ENCODE assay signal across 15 cellular contexts in the genomic region with DNA sequence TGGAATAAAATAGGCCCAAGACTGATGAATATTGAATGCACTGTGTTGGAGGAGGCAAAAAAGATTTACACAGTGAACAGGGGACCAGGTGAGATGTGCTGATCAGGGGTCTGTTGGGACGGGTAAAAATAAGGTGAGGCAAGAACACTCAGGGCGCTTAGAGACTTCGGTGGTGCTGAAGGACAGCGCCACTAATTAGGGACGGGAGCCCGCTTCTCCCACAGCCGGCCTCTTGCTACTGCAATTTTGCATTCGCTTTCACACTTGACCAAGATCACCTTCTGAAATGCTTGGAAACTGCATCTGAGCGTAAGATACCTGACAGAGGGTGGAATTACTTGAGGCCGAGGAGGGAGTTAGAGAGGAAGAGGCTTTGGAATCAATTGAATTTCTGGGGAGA. TPM values are rescaled to one million over a fixed set of nuclear protein-coding genes. Genes with fewer than 3 reads are reported as not detected.
DNase-seq lines count a peak whose midpoint lies in the region; ATAC-seq and TF ChIP-seq lines count a peak whose summit lies in the region.
"Had no signal": no experiment of that assay in that cellular context is flagged by ENCODE, and none has a peak within 500 bp of the region (broad histone marks: within the 10 kb centered on the region; RNA-seq: fewer than 3 reads in every experiment).

No MANE protein-coding gene starts in this region.

- H3K9me3 ChIP-seq in hepatocyte (ENCODE audit: low read depth) (no peaks in the 10 kb centered on the region), testis (no peaks in the 10 kb centered on the region)
- no peaks in the 10 kb centered on the region for H3K9me3 ChIP-seq in effector memory CD4-positive, alpha-beta T cell (ENCODE audit: control insufficient read depth, low read length)

- H3K4me2 ChIP-seq in hepatocyte, result no peak overlapping the region

- H3K79me2 ChIP-seq in hepatocyte, result no peaks in the 10 kb centered on the region

- H3K27me3 Mint-ChIP-seq in WTC11 (ENCODE audit: low read depth), result peaks cover 100% of the 10 kb centered on the region

- no peak overlapping the region for H3K27ac ChIP-seq in hepatocyte
- no peak overlapping the region for H3K27ac ChIP-seq in testis
- H3K27ac ChIP-seq in effector memory CD4-positive, alpha-beta T cell (ENCODE audit: insufficient read depth, low read length, poor library complexity, severe bottlenecking), result no peak overlapping the region

- H3K4me1 Mint-ChIP-seq in WTC11, result peaks cover 63% of the 10 kb centered on the region

- no peak for TF ChIP-seq CTCF in WTC11 (IDR thresholded peaks at IDR 0.05)
- no peak for TF ChIP-seq CTCF in hepatocyte (IDR thresholded peaks at IDR 0.05; ENCODE audit: poor library complexity)
- no peak for TF ChIP-seq CTCF in testis (IDR thresholded peaks at IDR 0.05)

- no peak overlapping the region for H2AFZ ChIP-seq in hepatocyte

- ATAC-seq in WTC11, result peak; percentile 49
- no peak for ATAC-seq in HG03469 (IDR thresholded peaks at IDR 0.05; ENCODE audit: unreplicated experiment)
- ATAC-seq: activated CD4-positive, CD25-positive, alpha-beta regulatory T cell treated with anti-CD3 and anti-CD28 coated beads, Interleukin-2, amount 50 U/mL, for 24 hours; esophagus mucosa had no signal

- no peaks in the 10 kb centered on the region for H3K9me3 Mint-ChIP-seq in WTC11

- no peak overlapping the region for H3K4me3 Mint-ChIP-seq in WTC11
- H3K4me3 Mint-ChIP-seq: central memory CD8-positive, alpha-beta T cell had no signal

- DNase-seq in NCI-H82 (lab: John Stamatoyannopoulos, UW), result peak; percentile 9
- no peak for DNase-seq in NCI-H82 treated with DMSO at 0.1 percent for 48 hours (lab: John Stamatoyannopoulos, UW; ENCODE audit: unreplicated experiment)
- DNase-seq in WTC11 (ENCODE audit: low spot score), result peak; percentile 69
- peak; percentile 40 for DNase-seq in hepatocyte (ENCODE audit: low spot score)
- peak; percentile 34 for DNase-seq in testis
- DNase-seq in D341Med (ENCODE audit: low spot score), result no peak
- no peak for DNase-seq in effector memory CD4-positive, alpha-beta T cell
- DNase-seq: activated CD8-positive, alpha-beta memory T cell treated with anti-CD3 and anti-CD28 coated beads, Interleukin-2, amount 50 U/mL, for 4 hours; activated naive CD4-positive, alpha-beta T cell treated with anti-CD3 and anti-CD28 coated beads, Interleukin-2, amount 50 U/mL, for 16 hours; COR-L47 had no signal

- H3K36me3 ChIP-seq in hepatocyte (replicated peaks; ENCODE audit: insufficient read depth, low read depth) (no peaks in the 10 kb centered on the region), testis (ENCODE audit: low read depth, missing control alignments) (no peaks in the 10 kb centered on the region)
- no peaks in the 10 kb centered on the region for H3K36me3 ChIP-seq in effector memory CD4-positive, alpha-beta T cell (ENCODE audit: control insufficient read depth, insufficient read depth, low read length)

- H3K9me2 ChIP-seq in hepatocyte (replicated peaks; ENCODE audit: insufficient read depth), result no peaks in the 10 kb centered on the region

- H4K20me1 ChIP-seq in hepatocyte (ENCODE audit: insufficient read depth, poor library complexity, severe bottlenecking), result no peaks in the 10 kb centered on the region

- H3K27ac Mint-ChIP-seq in WTC11, result no peak overlapping the region

- CTCF ChIA-PET in WTC11 (lab: Charles Lee), result no interaction called here

- H3K27me3 ChIP-seq in hepatocyte (peaks cover 99% of the 10 kb centered on the region), testis (no peaks in the 10 kb centered on the region)
- peaks cover 4% of the 10 kb centered on the region for H3K27me3 ChIP-seq in effector memory CD4-positive, alpha-beta T cell (replicated peaks; ENCODE audit: control insufficient read depth, insufficient read depth, low read length, poor library complexity, severe bottlenecking)

- intact Hi-C loops in testis (cut with DNase I; ENCODE audit: low total_unique reads), result no loop called here

- no peaks in the 10 kb centered on the region for H3K36me3 Mint-ChIP-seq in WTC11

- 1% methylated on average over 10 of the region's 10 CpGs for whole genome bisulfite sequencing in hepatocyte (ENCODE audit: low lambda C conversion rate, missing lambda C conversion rate)
- 4% methylated on average over 10 of the region's 10 CpGs for WGBS in testis, 2 donors

- H3K4me1 ChIP-seq in hepatocyte (ENCODE audit: insufficient read depth) (no peaks in the 10 kb centered on the region), testis (no peaks in the 10 kb centered on the region)
- no peaks in the 10 kb centered on the region for H3K4me1 ChIP-seq in effector memory CD4-positive, alpha-beta T cell (ENCODE audit: control insufficient read depth, insufficient read depth, low read length, poor library complexity, severe bottlenecking)

- POLR2A ChIA-PET in WTC11 (lab: Charles Lee), result no interaction called here

- H3K4me3 ChIP-seq in hepatocyte (no peak overlapping the region), testis (no peak overlapping the region)
- H3K4me3 ChIP-seq in effector memory CD4-positive, alpha-beta T cell (ENCODE audit: insufficient read depth, low read depth, low read length, poor library complexity, severe bottlenecking), result no peak overlapping the region

- TF ChIP-seq POLR2A in testis (IDR thresholded peaks at IDR 0.05), result no peak

TF ChIP-seq in WTC11, 78 proteins besides CTCF, POLR2A, EP300 and RAD21:
- TF ChIP-seq, protein P1, sequence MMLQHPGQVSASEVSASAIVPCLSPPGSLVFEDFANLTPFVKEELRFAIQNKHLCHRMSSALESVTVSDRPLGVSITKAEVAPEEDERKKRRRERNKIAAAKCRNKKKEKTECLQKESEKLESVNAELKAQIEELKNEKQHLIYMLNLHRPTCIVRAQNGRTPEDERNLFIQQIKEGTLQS (CRISPR knock-in tag; conservative IDR thresholded peaks at IDR 0.05), result no peak
- TF ChIP-seq, protein P2, sequence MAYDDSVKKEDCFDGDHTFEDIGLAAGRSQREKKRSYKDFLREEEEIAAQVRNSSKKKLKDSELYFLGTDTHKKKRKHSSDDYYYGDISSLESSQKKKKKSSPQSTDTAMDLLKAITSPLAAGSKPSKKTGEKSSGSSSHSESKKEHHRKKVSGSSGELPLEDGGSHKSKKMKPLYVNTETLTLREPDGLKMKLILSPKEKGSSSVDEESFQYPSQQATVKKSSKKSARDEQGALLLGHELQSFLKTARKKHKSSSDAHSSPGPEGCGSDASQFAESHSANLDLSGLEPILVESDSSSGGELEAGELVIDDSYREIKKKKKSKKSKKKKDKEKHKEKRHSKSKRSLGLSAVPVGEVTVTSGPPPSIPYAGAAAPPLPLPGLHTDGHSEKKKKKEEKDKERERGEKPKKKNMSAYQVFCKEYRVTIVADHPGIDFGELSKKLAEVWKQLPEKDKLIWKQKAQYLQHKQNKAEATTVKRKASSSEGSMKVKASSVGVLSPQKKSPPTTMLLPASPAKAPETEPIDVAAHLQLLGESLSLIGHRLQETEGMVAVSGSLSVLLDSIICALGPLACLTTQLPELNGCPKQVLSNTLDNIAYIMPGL (CRISPR knock-in tag; IDR thresholded peaks at IDR 0.05), result no peak
- TF ChIP-seq ZNF317 (CRISPR knock-in tag; IDR thresholded peaks at IDR 0.05; ENCODE audit: borderline replicate concordance, low read depth) (no peak), PRRX2 (CRISPR knock-in tag; IDR thresholded peaks at IDR 0.05) (no peak), GRHL2 (CRISPR knock-in tag; IDR thresholded peaks at IDR 0.05; ENCODE audit: insufficient replicate concordance, severe bottlenecking) (no peak)
- TF ChIP-seq, protein P3, sequence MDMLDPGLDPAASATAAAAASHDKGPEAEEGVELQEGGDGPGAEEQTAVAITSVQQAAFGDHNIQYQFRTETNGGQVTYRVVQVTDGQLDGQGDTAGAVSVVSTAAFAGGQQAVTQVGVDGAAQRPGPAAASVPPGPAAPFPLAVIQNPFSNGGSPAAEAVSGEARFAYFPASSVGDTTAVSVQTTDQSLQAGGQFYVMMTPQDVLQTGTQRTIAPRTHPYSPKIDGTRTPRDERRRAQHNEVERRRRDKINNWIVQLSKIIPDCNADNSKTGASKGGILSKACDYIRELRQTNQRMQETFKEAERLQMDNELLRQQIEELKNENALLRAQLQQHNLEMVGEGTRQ (CRISPR knock-in tag; IDR thresholded peaks at IDR 0.05), result no peak
- TF ChIP-seq, protein P4, sequence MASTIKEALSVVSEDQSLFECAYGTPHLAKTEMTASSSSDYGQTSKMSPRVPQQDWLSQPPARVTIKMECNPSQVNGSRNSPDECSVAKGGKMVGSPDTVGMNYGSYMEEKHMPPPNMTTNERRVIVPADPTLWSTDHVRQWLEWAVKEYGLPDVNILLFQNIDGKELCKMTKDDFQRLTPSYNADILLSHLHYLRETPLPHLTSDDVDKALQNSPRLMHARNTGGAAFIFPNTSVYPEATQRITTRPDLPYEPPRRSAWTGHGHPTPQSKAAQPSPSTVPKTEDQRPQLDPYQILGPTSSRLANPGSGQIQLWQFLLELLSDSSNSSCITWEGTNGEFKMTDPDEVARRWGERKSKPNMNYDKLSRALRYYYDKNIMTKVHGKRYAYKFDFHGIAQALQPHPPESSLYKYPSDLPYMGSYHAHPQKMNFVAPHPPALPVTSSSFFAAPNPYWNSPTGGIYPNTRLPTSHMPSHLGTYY (CRISPR knock-in tag; IDR thresholded peaks at IDR 0.05), result no peak

RNA-seq across cellular contexts. Expression of a gene that starts 7.3 kb away (rescaled TPM):
- total RNA-seq in WTC11 (2021) (not detected in 3 replicates), hepatocyte (0.23 TPM in 1 of 2 replicates, not detected in the other), testis (not detected)
- polyA plus RNA-seq in hepatocyte (not detected in 2 replicates), testis (ENCODE audit: insufficient read depth, low read depth, low replicate concordance) (not detected)
- total RNA-seq: esophagus mucosa, omental fat pad had no signal

Comparison
In these comparisons a context has a peak if more than half of its experiments do, and no peak if none do; other contexts are left out.
1. DNase-seq: peak in NCI-H82 (single experiment), WTC11 (single experiment), hepatocyte (single experiment) and testis (single experiment); none in NCI-H82 treated with DMSO at 0.1 percent for 48 hours (single experiment), D341Med (single experiment) and effector memory CD4-positive, alpha-beta T cell (0 of 3).